ENCODE assay signal across 22 cellular contexts in genomic region chr16:56679813-56680212, GRCh38. TPM values are rescaled to one million over a fixed set of nuclear protein-coding genes. Genes with fewer than 3 reads are reported as not detected.
DNase-seq lines count a peak whose midpoint lies in the region; TF ChIP-seq lines count a peak whose summit lies in the region.
"Had no signal": no experiment of that assay in that cellular context is flagged by ENCODE, and none has a peak within 500 bp of the region (broad histone marks: within the 10 kb centered on the region; RNA-seq: fewer than 3 reads in every experiment).

No MANE protein-coding gene starts in this region.

- H3K4me1 ChIP-seq in GM23248 (ENCODE audit: insufficient read depth) (peaks cover 14% of the 10 kb centered on the region; the same call in 1 of the 2 replicates), trophoblast cell (ENCODE audit: control insufficient read depth in 1 of 2, insufficient read depth in 2 of 2, low read length in 2 of 2) (peaks cover 4 to 10% of the 10 kb centered on the region in 2 experiments)

- no peaks in the 10 kb centered on the region for H3K9me3 Mint-ChIP-seq in Calu3 (ENCODE audit: low read depth, unreplicated experiment)
- H3K9me3 Mint-ChIP-seq: endodermal cell, WTC11 had no signal

- H3K36me3 Mint-ChIP-seq in Calu3 (ENCODE audit: insufficient read depth, unreplicated experiment), result peaks cover 18% of the 10 kb centered on the region

- no peak overlapping the region for H3K18ac ChIP-seq in trophoblast cell (ENCODE audit: low read length)

- peaks cover 15% of the 10 kb centered on the region for H3K4me1 Mint-ChIP-seq in Calu3 (ENCODE audit: low read depth, unreplicated experiment)

- in situ Hi-C loops in GM23248 (cut with MboI), result no loop called here

- no peak overlapping the region for H3K4me3 ChIP-seq in GM23248
- H3K4me3 ChIP-seq in trophoblast cell (ENCODE audit: low read depth, low read length), result no peak overlapping the region
- H3K4me3 ChIP-seq: BLaER1, lower lobe of right lung had no signal

- no peak for TF ChIP-seq CTCF in Calu3 (IDR thresholded peaks at IDR 0.05; ENCODE audit: unreplicated experiment)

- H4K20me1 ChIP-seq in GM23248 (ENCODE audit: insufficient read depth), result no peaks in the 10 kb centered on the region
- H4K20me1 ChIP-seq: BLaER1 had no signal

- intact Hi-C loops in Calu3 (cut with micrococcal nuclease; ENCODE audit: unreplicated experiment), result no loop called here

- CTCF ChIA-PET in Calu3 (lab: Charles Lee), result interaction anchor here (0.5 to 1.3 kb wide), 3 partner anchors 18 to 52 kb away, joined by 5 read pairs; no protein-coding TSS in a partner anchor

- H3K9me2 ChIP-seq in GM23248 (ENCODE audit: insufficient read depth), result no peaks in the 10 kb centered on the region

- H3K4ac ChIP-seq in trophoblast cell (ENCODE audit: low read depth, low read length), result no peak overlapping the region

- H3K14ac ChIP-seq in trophoblast cell (ENCODE audit: low read length), result no peak overlapping the region

- no peak overlapping the region for H2BK120ac ChIP-seq in trophoblast cell (ENCODE audit: insufficient read depth, low read length, poor library complexity)

- H3K9me3 ChIP-seq in GM23248 (ENCODE audit: low read depth), result no peaks in the 10 kb centered on the region
- peaks cover 1% of the 10 kb centered on the region for H3K9me3 ChIP-seq in trophoblast cell (ENCODE audit: insufficient read depth, low read depth, low read length)
- H3K9me3 ChIP-seq: BLaER1, lower lobe of right lung had no signal

- no peaks in the 10 kb centered on the region for H3K27me3 ChIP-seq in GM23248 (replicated peaks; ENCODE audit: insufficient read depth)
- H3K27me3 ChIP-seq in trophoblast cell (ENCODE audit: insufficient read depth, low read length), result peaks cover 18% of the 10 kb centered on the region

- BruUV-seq in Calu3 (replicated peaks; lab: Mats Ljungman, UMichigan), result no TSS peak

- H3K9ac ChIP-seq in GM23248 (no peak overlapping the region), trophoblast cell (ENCODE audit: low read length) (no peak overlapping the region)
- H3K9ac ChIP-seq: BLaER1 had no signal

- H3K27me3 Mint-ChIP-seq in Calu3 (ENCODE audit: unreplicated experiment), result peaks cover 38% of the 10 kb centered on the region

- H3K79me2 ChIP-seq in GM23248 (ENCODE audit: insufficient read depth) (no peaks in the 10 kb centered on the region), trophoblast cell (ENCODE audit: control insufficient read depth, insufficient read depth, low read length, poor library complexity) (peaks cover 1% of the 10 kb centered on the region)

- no peak overlapping the region for H3K4me3 Mint-ChIP-seq in Calu3 (ENCODE audit: low read depth, unreplicated experiment)
- H3K4me3 Mint-ChIP-seq: endodermal cell, WTC11 had no signal

- H2BK12ac ChIP-seq in trophoblast cell (ENCODE audit: low read length), result no peak overlapping the region

- H4K8ac ChIP-seq in trophoblast cell (ENCODE audit: low read depth, low read length), result no peak overlapping the region

- H3K27ac Mint-ChIP-seq in Calu3 (ENCODE audit: unreplicated experiment), result no peak overlapping the region
- H3K27ac Mint-ChIP-seq: endodermal cell, WTC11 had no signal

- DNase-seq in Calu3, result peak; percentile 44
- DNase-seq in GM23248, result peak; percentile 17
- DNase-seq in RKO (ENCODE audit: low spot score), result peak; percentile 78
- peak; percentile 89 for DNase-seq in kidney tubule cell (ENCODE audit: low spot score)
- no peak for DNase-seq in trophoblast cell
- no peak for DNase-seq in SIG-M5 treated with dmso at 0.1 percent for 504 hours (lab: John Stamatoyannopoulos, UW; ENCODE audit: unreplicated experiment)
- no peak for DNase-seq in activated naive CD4-positive, alpha-beta T cell (lab: John Stamatoyannopoulos, UW)
- DNase-seq: caudate nucleus; DMS79 treated with DMSO at 0.1 percent for 48 hours; endodermal cell; foreskin fibroblast; lower lobe of right lung; naive B cell; NCI-H146; NCI-H345; stimulated activated CD4-positive, alpha-beta T cell treated with anti-CD3 and anti-CD28 coated beads, Interleukin-15, amount 100 ng/mL, for 24 hours; SW 1271 had no signal

- H3K27ac ChIP-seq in GM23248, result no peak overlapping the region
- no peak overlapping the region for H3K27ac ChIP-seq in trophoblast cell (ENCODE audit: low read depth, low read length)
- H3K27ac ChIP-seq: BLaER1, lower lobe of right lung had no signal

- no peak overlapping the region for H3K4me2 ChIP-seq in GM23248 (ENCODE audit: unreplicated experiment)
- H3K4me2 ChIP-seq in trophoblast cell (ENCODE audit: low read length), result no peak overlapping the region
- H3K4me2 ChIP-seq: BLaER1 had no signal

- H2AK5ac ChIP-seq in trophoblast cell (ENCODE audit: low read length), result no peak overlapping the region

- no peak overlapping the region for H4K12ac ChIP-seq in trophoblast cell (ENCODE audit: low read depth, low read length)

- no peak overlapping the region for H3K23ac ChIP-seq in trophoblast cell (ENCODE audit: low read length)

- H3F3A ChIP-seq in GM23248 (ENCODE audit: insufficient read depth), result no peaks in the 10 kb centered on the region; the same call in 1 of the 2 replicates

- peaks cover 8% of the 10 kb centered on the region for H3K79me1 ChIP-seq in trophoblast cell (ENCODE audit: low read length)

- no peak overlapping the region for H4K91ac ChIP-seq in trophoblast cell (ENCODE audit: low read depth, low read length)

- H2BK5ac ChIP-seq in trophoblast cell (ENCODE audit: low read depth, low read length, poor library complexity), result no peak overlapping the region

- WGBS in GM23248 (ENCODE audit: low coverage in 1 of 2, low lambda C conversion rate in 2 of 2, missing lambda C conversion rate in 2 of 2), 2 experiments, result 60 to 67% methylated on average over 6 of the region's 6 CpGs
- no CpG with 5 or more reads among the region's 6 CpGs for WGBS in trophoblast cell (ENCODE audit: extremely low coverage, insufficient coverage, insufficient read length)

- H3K36me3 ChIP-seq in GM23248 (ENCODE audit: low read depth) (no peaks in the 10 kb centered on the region), trophoblast cell (ENCODE audit: control insufficient read depth in 1 of 2, insufficient read depth in 2 of 2, low read length in 2 of 2) (no peaks in the 10 kb centered on the region)
- H3K36me3 ChIP-seq: lower lobe of right lung had no signal

- no peak overlapping the region for H2AFZ ChIP-seq in GM23248
- H2AFZ ChIP-seq in trophoblast cell (ENCODE audit: insufficient read depth, low read length, poor library complexity), result no peak overlapping the region

RNA-seq across cellular contexts. Expression of gene MT1X, which starts 2.5 kb away (rescaled TPM):
- total RNA-seq in Calu3 (2022), result 5.3 and 15.4 TPM in 2 replicates
- total RNA-seq in GM23248 (2014; rRNA removed; shearing (Covaris generic)), result 26.2 and 113 TPM in 2 replicates
- polyA plus RNA-seq in GM23248 (2016; fragmentation: Nextera tagmentation; extraction: Ambion mirVana), result 126 and 146 TPM in 2 replicates
- 105 and 126 TPM in 2 replicates for polyA plus RNA-seq in trophoblast cell (2013)

RNA-seq across cellular contexts. Expression of gene MT1H, which starts 10.2 kb away (rescaled TPM):
- total RNA-seq in Calu3 (2022), result not detected in 2 replicates
- not detected in 2 replicates for total RNA-seq in GM23248 (2014; rRNA removed; shearing (Covaris generic))
- not detected in 2 replicates for polyA plus RNA-seq in GM23248 (2016; fragmentation: Nextera tagmentation; extraction: Ambion mirVana)
- 44.8 and 60.4 TPM in 2 replicates for polyA plus RNA-seq in trophoblast cell (2013)
- total RNA-seq: OCI-LY7, pulmonary artery endothelial cell had no signal

RNA-seq across cellular contexts. Expression of gene MT1G, which starts 11.9 kb away (rescaled TPM):
- total RNA-seq in Calu3 (2022), result not detected in 2 replicates
- total RNA-seq in GM23248 (2014; rRNA removed; shearing (Covaris generic)), result not detected in 2 replicates
- 3.3 and 4.4 TPM in 2 replicates for polyA plus RNA-seq in GM23248 (2016; fragmentation: Nextera tagmentation; extraction: Ambion mirVana)
- 176 and 215 TPM in 2 replicates for polyA plus RNA-seq in trophoblast cell (2013)
- total RNA-seq: OCI-LY7, pulmonary artery endothelial cell had no signal

RNA-seq across cellular contexts. Expression of gene MT1F, which starts 22.1 kb away (rescaled TPM):
- total RNA-seq in Calu3 (2022), result 2.6 and 7.7 TPM in 2 replicates
- total RNA-seq in GM23248 (2014; rRNA removed; shearing (Covaris generic)), result 1.1 TPM in 1 of 2 replicates, not detected in the other
- polyA plus RNA-seq in GM23248 (2016; fragmentation: Nextera tagmentation; extraction: Ambion mirVana), result 4.5 and 5.4 TPM in 2 replicates
- 61.2 and 70.5 TPM in 2 replicates for polyA plus RNA-seq in trophoblast cell (2013)

RNA-seq across cellular contexts. Expression of gene MT1B, which starts 28.1 kb away (rescaled TPM):
- total RNA-seq in Calu3 (2022), result not detected in 2 replicates
- not detected in 2 replicates for total RNA-seq in GM23248 (2014; rRNA removed; shearing (Covaris generic))
- polyA plus RNA-seq in GM23248 (2016; fragmentation: Nextera tagmentation; extraction: Ambion mirVana), result not detected in 2 replicates
- not detected in 2 replicates for polyA plus RNA-seq in trophoblast cell (2013)
- total RNA-seq: endodermal cell, lower lobe of right lung, OCI-LY7, pulmonary artery endothelial cell, subcutaneous adipose tissue, WTC11 had no signal

Comparison
In these comparisons a context has a peak if more than half of its experiments do, and no peak if none do; other contexts are left out.
1. DNase-seq: peak in Calu3 (single experiment), GM23248 (single experiment), RKO (single experiment) and kidney tubule cell (single experiment); none in trophoblast cell (0 of 2), SIG-M5 treated with dmso at 0.1 percent for 504 hours (single experiment) and activated naive CD4-positive, alpha-beta T cell (0 of 4).